ENCODE assay signal across 1 cellular context in the genomic region with DNA sequence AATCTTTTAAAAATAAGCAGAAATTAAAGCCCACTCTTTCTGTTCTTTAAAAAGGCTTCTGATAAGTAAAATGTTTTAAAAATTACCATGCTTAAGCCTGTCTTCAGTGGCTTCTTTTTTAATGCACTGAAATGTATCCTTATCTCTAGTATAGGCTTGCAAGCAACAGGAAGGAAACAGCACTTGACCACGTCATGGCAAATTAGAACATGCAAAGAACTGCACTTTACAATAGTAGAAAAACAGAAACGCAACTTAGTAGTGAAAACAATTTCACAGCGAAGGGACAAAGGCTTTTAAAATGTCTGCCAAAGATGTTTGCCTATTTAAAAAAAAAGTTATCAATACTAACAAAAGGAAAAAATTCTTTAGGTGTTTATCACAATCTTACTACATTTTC.
TF ChIP-seq lines count a peak whose summit lies in the region.

No MANE protein-coding gene starts in this region.

TF ChIP-seq in K562, 482 proteins besides CTCF, POLR2A, EP300 and RAD21 (continued from another document):
- TF ChIP-seq, protein P1, sequence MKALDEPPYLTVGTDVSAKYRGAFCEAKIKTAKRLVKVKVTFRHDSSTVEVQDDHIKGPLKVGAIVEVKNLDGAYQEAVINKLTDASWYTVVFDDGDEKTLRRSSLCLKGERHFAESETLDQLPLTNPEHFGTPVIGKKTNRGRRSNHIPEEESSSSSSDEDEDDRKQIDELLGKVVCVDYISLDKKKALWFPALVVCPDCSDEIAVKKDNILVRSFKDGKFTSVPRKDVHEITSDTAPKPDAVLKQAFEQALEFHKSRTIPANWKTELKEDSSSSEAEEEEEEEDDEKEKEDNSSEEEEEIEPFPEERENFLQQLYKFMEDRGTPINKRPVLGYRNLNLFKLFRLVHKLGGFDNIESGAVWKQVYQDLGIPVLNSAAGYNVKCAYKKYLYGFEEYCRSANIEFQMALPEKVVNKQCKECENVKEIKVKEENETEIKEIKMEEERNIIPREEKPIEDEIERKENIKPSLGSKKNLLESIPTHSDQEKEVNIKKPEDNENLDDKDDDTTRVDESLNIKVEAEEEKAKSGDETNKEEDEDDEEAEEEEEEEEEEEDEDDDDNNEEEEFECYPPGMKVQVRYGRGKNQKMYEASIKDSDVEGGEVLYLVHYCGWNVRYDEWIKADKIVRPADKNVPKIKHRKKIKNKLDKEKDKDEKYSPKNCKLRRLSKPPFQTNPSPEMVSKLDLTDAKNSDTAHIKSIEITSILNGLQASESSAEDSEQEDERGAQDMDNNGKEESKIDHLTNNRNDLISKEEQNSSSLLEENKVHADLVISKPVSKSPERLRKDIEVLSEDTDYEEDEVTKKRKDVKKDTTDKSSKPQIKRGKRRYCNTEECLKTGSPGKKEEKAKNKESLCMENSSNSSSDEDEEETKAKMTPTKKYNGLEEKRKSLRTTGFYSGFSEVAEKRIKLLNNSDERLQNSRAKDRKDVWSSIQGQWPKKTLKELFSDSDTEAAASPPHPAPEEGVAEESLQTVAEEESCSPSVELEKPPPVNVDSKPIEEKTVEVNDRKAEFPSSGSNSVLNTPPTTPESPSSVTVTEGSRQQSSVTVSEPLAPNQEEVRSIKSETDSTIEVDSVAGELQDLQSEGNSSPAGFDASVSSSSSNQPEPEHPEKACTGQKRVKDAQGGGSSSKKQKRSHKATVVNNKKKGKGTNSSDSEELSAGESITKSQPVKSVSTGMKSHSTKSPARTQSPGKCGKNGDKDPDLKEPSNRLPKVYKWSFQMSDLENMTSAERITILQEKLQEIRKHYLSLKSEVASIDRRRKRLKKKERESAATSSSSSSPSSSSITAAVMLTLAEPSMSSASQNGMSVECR (CRISPR knock-in tag; IDR thresholded peaks at IDR 0.05) = no peak
- TF ChIP-seq, protein P2, sequence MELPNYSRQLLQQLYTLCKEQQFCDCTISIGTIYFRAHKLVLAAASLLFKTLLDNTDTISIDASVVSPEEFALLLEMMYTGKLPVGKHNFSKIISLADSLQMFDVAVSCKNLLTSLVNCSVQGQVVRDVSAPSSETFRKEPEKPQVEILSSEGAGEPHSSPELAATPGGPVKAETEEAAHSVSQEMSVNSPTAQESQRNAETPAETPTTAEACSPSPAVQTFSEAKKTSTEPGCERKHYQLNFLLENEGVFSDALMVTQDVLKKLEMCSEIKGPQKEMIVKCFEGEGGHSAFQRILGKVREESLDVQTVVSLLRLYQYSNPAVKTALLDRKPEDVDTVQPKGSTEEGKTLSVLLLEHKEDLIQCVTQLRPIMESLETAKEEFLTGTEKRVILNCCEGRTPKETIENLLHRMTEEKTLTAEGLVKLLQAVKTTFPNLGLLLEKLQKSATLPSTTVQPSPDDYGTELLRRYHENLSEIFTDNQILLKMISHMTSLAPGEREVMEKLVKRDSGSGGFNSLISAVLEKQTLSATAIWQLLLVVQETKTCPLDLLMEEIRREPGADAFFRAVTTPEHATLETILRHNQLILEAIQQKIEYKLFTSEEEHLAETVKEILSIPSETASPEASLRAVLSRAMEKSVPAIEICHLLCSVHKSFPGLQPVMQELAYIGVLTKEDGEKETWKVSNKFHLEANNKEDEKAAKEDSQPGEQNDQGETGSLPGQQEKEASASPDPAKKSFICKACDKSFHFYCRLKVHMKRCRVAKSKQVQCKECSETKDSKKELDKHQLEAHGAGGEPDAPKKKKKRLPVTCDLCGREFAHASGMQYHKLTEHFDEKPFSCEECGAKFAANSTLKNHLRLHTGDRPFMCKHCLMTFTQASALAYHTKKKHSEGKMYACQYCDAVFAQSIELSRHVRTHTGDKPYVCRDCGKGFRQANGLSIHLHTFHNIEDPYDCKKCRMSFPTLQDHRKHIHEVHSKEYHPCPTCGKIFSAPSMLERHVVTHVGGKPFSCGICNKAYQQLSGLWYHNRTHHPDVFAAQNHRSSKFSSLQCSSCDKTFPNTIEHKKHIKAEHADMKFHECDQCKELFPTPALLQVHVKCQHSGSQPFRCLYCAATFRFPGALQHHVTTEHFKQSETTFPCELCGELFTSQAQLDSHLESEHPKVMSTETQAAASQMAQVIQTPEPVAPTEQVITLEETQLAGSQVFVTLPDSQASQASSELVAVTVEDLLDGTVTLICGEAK (IDR thresholded peaks at IDR 0.05) = no peak
- TF ChIP-seq, protein P2 (CRISPR knock-in tag; IDR thresholded peaks at IDR 0.05) = no peak
- TF ChIP-seq ZBTB1 (CRISPR knock-in tag; IDR thresholded peaks at IDR 0.05; ENCODE audit: borderline replicate concordance, low read depth) = no peak
- TF ChIP-seq MCM3 (IDR thresholded peaks at IDR 0.05) = no peak
- no peak for TF ChIP-seq MAZ (CRISPR knock-in tag; conservative IDR thresholded peaks at IDR 0.05 in 1 of 2, IDR thresholded peaks at IDR 0.05 in 1 of 2)
- no peak for TF ChIP-seq ATF1 (CRISPR knock-in tag; IDR thresholded peaks at IDR 0.05)
- TF ChIP-seq ATF1 (tag; IDR thresholded peaks at IDR 0.05) = peak; percentile 77
- 0 out of 2 replicates have a peak, but pooled peaks have one; percentile 3 for TF ChIP-seq FOXM1 (IDR thresholded peaks at IDR 0.05; ENCODE audit: low read depth)
- TF ChIP-seq FOXM1 (CRISPR knock-in tag; IDR thresholded peaks at IDR 0.05; ENCODE audit: low read depth) = no peak
- TF ChIP-seq JUND (IDR thresholded peaks at IDR 0.05; ENCODE audit: borderline replicate concordance, low read depth, low read length) = peak; percentile 71; the same call in 1 of the 2 replicates
- TF ChIP-seq JUND (tag; IDR thresholded peaks at IDR 0.05; ENCODE audit: borderline replicate concordance, low read depth, low read length) = no peak; the same call in 2 of the 3 replicates
- TF ChIP-seq ETV1 (tag; conservative IDR thresholded peaks at IDR 0.05; ENCODE audit: low read depth) = peak; percentile 92
- TF ChIP-seq RBM14 (IDR thresholded peaks at IDR 0.05; ENCODE audit: borderline replicate concordance, insufficient read depth, low read depth, low read length) = no peak
- TF ChIP-seq POLR3G (IDR thresholded peaks at IDR 0.05; ENCODE audit: extremely low read depth, insufficient read length, insufficient replicate concordance) = no peak
- TF ChIP-seq HOXB6 (CRISPR knock-in tag; IDR thresholded peaks at IDR 0.05; ENCODE audit: borderline replicate concordance) = no peak
- TF ChIP-seq SMARCA4 (IDR thresholded peaks at IDR 0.05) = peak; percentile 63
- TF ChIP-seq, protein P3, sequence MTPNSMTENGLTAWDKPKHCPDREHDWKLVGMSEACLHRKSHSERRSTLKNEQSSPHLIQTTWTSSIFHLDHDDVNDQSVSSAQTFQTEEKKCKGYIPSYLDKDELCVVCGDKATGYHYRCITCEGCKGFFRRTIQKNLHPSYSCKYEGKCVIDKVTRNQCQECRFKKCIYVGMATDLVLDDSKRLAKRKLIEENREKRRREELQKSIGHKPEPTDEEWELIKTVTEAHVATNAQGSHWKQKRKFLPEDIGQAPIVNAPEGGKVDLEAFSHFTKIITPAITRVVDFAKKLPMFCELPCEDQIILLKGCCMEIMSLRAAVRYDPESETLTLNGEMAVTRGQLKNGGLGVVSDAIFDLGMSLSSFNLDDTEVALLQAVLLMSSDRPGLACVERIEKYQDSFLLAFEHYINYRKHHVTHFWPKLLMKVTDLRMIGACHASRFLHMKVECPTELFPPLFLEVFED (CRISPR knock-in tag; conservative IDR thresholded peaks at IDR 0.05) = no peak
- 0 out of 6 replicates have a peak, but pooled peaks of 1 of the 3 experiments have one; percentile 31 for TF ChIP-seq ZBTB11 (CRISPR knock-in tag; IDR thresholded peaks at IDR 0.05)
- TF ChIP-seq NCOA2 (IDR thresholded peaks at IDR 0.05; ENCODE audit: partially characterized antibody in 2 of 2) = no peak
- peak; percentile 30; the same call in 1 of the 2 replicates for TF ChIP-seq ATF3 (IDR thresholded peaks at IDR 0.05)
- TF ChIP-seq ATF3 (CRISPR knock-in tag; conservative IDR thresholded peaks at IDR 0.05) = no peak
- 0 out of 2 replicates have a peak, but pooled peaks have one; percentile 12 for TF ChIP-seq FOSL1 (tag; conservative IDR thresholded peaks at IDR 0.05)
- no peak for TF ChIP-seq SIX5 (IDR thresholded peaks at IDR 0.05; ENCODE audit: borderline replicate concordance in 1 of 2, insufficient read depth in 1 of 2, low read depth in 1 of 2, low read length in 2 of 2)
- peak; percentile 47 for TF ChIP-seq RBFOX2 (IDR thresholded peaks at IDR 0.05; ENCODE audit: low read depth, low read length)
- TF ChIP-seq POLR2H (tag; IDR thresholded peaks at IDR 0.05; ENCODE audit: low read depth) = peak; percentile 75
- TF ChIP-seq PREB (CRISPR knock-in tag; IDR thresholded peaks at IDR 0.05) = no peak
